ENCODE assay signal across 10 cellular contexts in the genomic region with DNA sequence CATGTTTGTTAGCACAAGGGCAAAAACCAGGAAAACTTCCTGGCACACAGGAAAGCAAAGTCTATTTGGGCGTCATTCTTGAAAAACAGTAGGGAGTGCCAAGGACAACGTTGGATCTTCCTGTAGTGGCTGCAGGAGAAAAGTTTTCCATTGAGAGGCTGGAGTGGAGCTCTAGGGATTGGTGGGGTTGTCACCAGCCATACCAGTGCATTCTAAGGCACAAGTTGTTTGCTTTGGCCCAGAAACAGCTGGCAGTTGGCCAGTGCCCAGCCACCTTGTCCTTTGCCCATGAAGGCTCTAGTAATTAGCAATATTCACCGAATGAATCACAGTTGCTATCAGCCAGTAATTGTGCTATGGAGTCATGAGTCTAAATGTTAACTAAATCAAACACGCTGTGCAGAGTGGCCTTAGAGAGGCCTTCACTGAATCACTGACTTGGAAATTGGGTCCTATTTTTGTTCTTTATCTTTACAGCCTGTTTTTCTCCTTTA. TPM values are rescaled to one million over a fixed set of nuclear protein-coding genes. Genes with fewer than 3 reads are reported as not detected.
DNase-seq lines count a peak whose midpoint lies in the region; ATAC-seq, FAIRE-seq and TF ChIP-seq lines count a peak whose summit lies in the region.
"Had no signal": no experiment of that assay in that cellular context is flagged by ENCODE, and none has a peak within 500 bp of the region (broad histone marks: within the 10 kb centered on the region; RNA-seq: fewer than 3 reads in every experiment).

No MANE protein-coding gene starts in this region.

- DNase-seq in EH (ENCODE audit: low read depth): peak; percentile 27
- DNase-seq in NCI-H69 (lab: John Stamatoyannopoulos, UW): peak; percentile 97
- peak; percentile 100 for DNase-seq in endothelial cell of umbilical vein (ENCODE audit: low read depth, low spot score)
- DNase-seq in osteocyte (ENCODE audit: extremely low spot score, unreplicated experiment): peak; percentile 80
- DNase-seq in stimulated activated effector memory CD8-positive, alpha-beta T cell treated with anti-CD3 and anti-CD28 coated beads, Interleukin-12 subunit alpha, Interleukin-12 subunit beta, amount 100 ng/mL, for 72 hours (ENCODE audit: low spot score in 2 of 2): no peak
- no peak for DNase-seq in activated T-cell treated with anti-CD3 and anti-CD28 coated beads, Interleukin-2, amount 50 U/mL, for 48 hours
- no peak for DNase-seq in H7
- DNase-seq in GM12891 (ENCODE audit: insufficient read length, low spot score): no peak
- DNase-seq: NCI-H2227 treated with DMSO at 0.1 percent for 48 hours, spleen had no signal

- CTCF ChIA-PET in endothelial cell of umbilical vein (lab: Charles Lee): interaction anchor here (0.9 to 2.0 kb wide), 9 partner anchors 19 to 370 kb away, joined by 3 to 14 read pairs (median 4); a partner anchor contains a TSS

- peak overlapping the region; percentile 52 for H3K9ac ChIP-seq in endothelial cell of umbilical vein (replicated peaks; ENCODE audit: extremely low read depth, insufficient read depth, low read length)

- intact Hi-C loops in endothelial cell of umbilical vein (cut with micrococcal nuclease): loop anchor here (1.0 to 5.0 kb wide), 8 partner anchors 25 to 128 kb away; no protein-coding TSS in a partner anchor

- H3K4me3 ChIP-seq in endothelial cell of umbilical vein (replicated peaks in 1 of 3; ENCODE audit: insufficient read depth in 1 of 3, low read depth in 1 of 3, low read length in 3 of 3) (no peak overlapping the region), H7 (ENCODE audit: insufficient read depth, low read depth, low read length) (no peak overlapping the region)
- H3K4me3 ChIP-seq: spleen had no signal

- TSS peak; percentile 65 for BruUV-seq in endothelial cell of umbilical vein (replicated peaks; lab: Mats Ljungman, UMichigan)

- TF ChIP-seq CTCF in endothelial cell of umbilical vein (IDR thresholded peaks at IDR 0.05; ENCODE audit: extremely low read depth in 1 of 2, insufficient read depth in 1 of 2, low read depth in 1 of 2, low read length in 2 of 2): no peak
- no peak for TF ChIP-seq CTCF in osteocyte (IDR thresholded peaks at IDR 0.05)

- no peak overlapping the region for H3K4me3 Mint-ChIP-seq in osteocyte (ENCODE audit: unreplicated experiment)
- no peak overlapping the region for H3K4me3 Mint-ChIP-seq in stimulated activated effector memory CD8-positive, alpha-beta T cell treated with anti-CD3 and anti-CD28 coated beads, Interleukin-12 subunit alpha, Interleukin-12 subunit beta, amount 100 ng/mL, for 72 hours

- peak overlapping the region; percentile 47 for H3K27ac Mint-ChIP-seq in osteocyte (ENCODE audit: unreplicated experiment)
- no peak overlapping the region for H3K27ac Mint-ChIP-seq in stimulated activated effector memory CD8-positive, alpha-beta T cell treated with anti-CD3 and anti-CD28 coated beads, Interleukin-12 subunit alpha, Interleukin-12 subunit beta, amount 100 ng/mL, for 72 hours

- H3K4me1 ChIP-seq in endothelial cell of umbilical vein (ENCODE audit: control insufficient read depth, extremely low read depth, insufficient read depth, low read length): peaks cover 31% of the 10 kb centered on the region

- H3K36me3 ChIP-seq in endothelial cell of umbilical vein (ENCODE audit: control insufficient read depth in 2 of 2, extremely low read depth in 1 of 2, insufficient read depth in 2 of 2, low read length in 2 of 2): no peaks in the 10 kb centered on the region
- no peaks in the 10 kb centered on the region for H3K36me3 ChIP-seq in H7 (replicated peaks; ENCODE audit: control insufficient read depth, insufficient read depth, low read length)
- H3K36me3 ChIP-seq: spleen had no signal

- dilution Hi-C loops in endothelial cell of umbilical vein (cut with MboI; ENCODE audit: extremely low pct_ligation_motif_present, low sequenced_read_pairs): no loop called here

- H3K9me3 Mint-ChIP-seq in osteocyte (ENCODE audit: unreplicated experiment): no peaks in the 10 kb centered on the region
- no peaks in the 10 kb centered on the region for H3K9me3 Mint-ChIP-seq in stimulated activated effector memory CD8-positive, alpha-beta T cell treated with anti-CD3 and anti-CD28 coated beads, Interleukin-12 subunit alpha, Interleukin-12 subunit beta, amount 100 ng/mL, for 72 hours

- H3K79me2 ChIP-seq in endothelial cell of umbilical vein (ENCODE audit: control insufficient read depth, insufficient read depth, low read length): no peaks in the 10 kb centered on the region

- ATAC-seq in stimulated activated effector memory CD8-positive, alpha-beta T cell treated with anti-CD3 and anti-CD28 coated beads, Interleukin-12 subunit alpha, Interleukin-12 subunit beta, amount 100 ng/mL, for 72 hours: no peak

- peak overlapping the region; percentile 86 for H3K27ac ChIP-seq in endothelial cell of umbilical vein (ENCODE audit: insufficient read depth, low read depth, low read length)

- H3K4me2 ChIP-seq in endothelial cell of umbilical vein (ENCODE audit: insufficient read depth, low read length): peak overlapping the region; percentile 42

- peak; percentile 99 for FAIRE-seq in endothelial cell of umbilical vein (lab: Jason Lieb, UNC)
- no peak for FAIRE-seq in GM12891 (lab: Jason Lieb, UNC)

- no peaks in the 10 kb centered on the region for H3K9me1 ChIP-seq in endothelial cell of umbilical vein (replicated peaks; ENCODE audit: control insufficient read depth, extremely low read depth, insufficient read depth, low read length)

- peaks cover 23% of the 10 kb centered on the region for H3K4me1 Mint-ChIP-seq in osteocyte (ENCODE audit: unreplicated experiment)
- H3K4me1 Mint-ChIP-seq in stimulated activated effector memory CD8-positive, alpha-beta T cell treated with anti-CD3 and anti-CD28 coated beads, Interleukin-12 subunit alpha, Interleukin-12 subunit beta, amount 100 ng/mL, for 72 hours: peaks cover 10% of the 10 kb centered on the region

- peaks cover 3% of the 10 kb centered on the region for H3K36me3 Mint-ChIP-seq in osteocyte (ENCODE audit: unreplicated experiment)
- no peaks in the 10 kb centered on the region for H3K36me3 Mint-ChIP-seq in stimulated activated effector memory CD8-positive, alpha-beta T cell treated with anti-CD3 and anti-CD28 coated beads, Interleukin-12 subunit alpha, Interleukin-12 subunit beta, amount 100 ng/mL, for 72 hours

- H4K20me1 ChIP-seq in endothelial cell of umbilical vein (replicated peaks; ENCODE audit: control insufficient read depth, extremely low read depth, insufficient read depth, low read length): no peaks in the 10 kb centered on the region

- no peaks in the 10 kb centered on the region for H3K9me3 ChIP-seq in endothelial cell of umbilical vein (replicated peaks; ENCODE audit: control insufficient read depth, insufficient read depth, low read length)
- H3K9me3 ChIP-seq: spleen had no signal

- TF ChIP-seq POLR2A in endothelial cell of umbilical vein (IDR thresholded peaks at IDR 0.05; ENCODE audit: low read depth, low read length): no peak
- no peak for TF ChIP-seq POLR2A in GM12891 (IDR thresholded peaks at IDR 0.05; ENCODE audit: low read depth, low read length)

- H3K27me3 Mint-ChIP-seq in osteocyte (ENCODE audit: unreplicated experiment): peaks cover 9% of the 10 kb centered on the region

- no peak overlapping the region for H2AFZ ChIP-seq in endothelial cell of umbilical vein (ENCODE audit: low read depth, low read length)

- POLR2A ChIA-PET in endothelial cell of umbilical vein (lab: Charles Lee): interaction anchor here (1.4 kb wide), 1 partner anchor 116 kb away, joined by 6 read pairs; no protein-coding TSS in a partner anchor

- no peaks in the 10 kb centered on the region for H3K27me3 ChIP-seq in endothelial cell of umbilical vein (ENCODE audit: control insufficient read depth in 2 of 2, insufficient read depth in 2 of 2, low read length in 2 of 2)
- H3K27me3 ChIP-seq in H7 (ENCODE audit: control insufficient read depth, insufficient read depth, low read length): no peaks in the 10 kb centered on the region

TF ChIP-seq in endothelial cell of umbilical vein, 7 proteins besides CTCF, POLR2A, EP300 and RAD21:
- TF ChIP-seq GATA2 (IDR thresholded peaks at IDR 0.05; ENCODE audit: insufficient read depth, insufficient read length, low read depth, low read length): peak; percentile 89
- TF ChIP-seq MYC (IDR thresholded peaks at IDR 0.05; ENCODE audit: low read depth, low read length): no peak
- peak; percentile 50 for TF ChIP-seq JUN (IDR thresholded peaks at IDR 0.05; ENCODE audit: borderline replicate concordance, insufficient read depth, insufficient read length, low read depth)
- peak; percentile 84 for TF ChIP-seq FOS (IDR thresholded peaks at IDR 0.05; ENCODE audit: borderline replicate concordance, insufficient read depth, low read length)
- TF ChIP-seq EZH2 (IDR thresholded peaks at IDR 0.05; ENCODE audit: borderline replicate concordance, low read depth, low read length, severe bottlenecking): no peak
- TF ChIP-seq POLR2AphosphoS5 (IDR thresholded peaks at IDR 0.05; ENCODE audit: insufficient read depth, low read depth, low read length): peak; percentile 91
TF ChIP-seq in endothelial cell of umbilical vein: peak in this region for 4.

TF ChIP-seq in GM12891, 5 proteins besides CTCF, POLR2A, EP300 and RAD21:
- TF ChIP-seq POU2F2 (IDR thresholded peaks at IDR 0.05; ENCODE audit: low read depth, low read length) (no peak), SPI1 (IDR thresholded peaks at IDR 0.05; ENCODE audit: low read depth, low read length) (no peak), POLR2AphosphoS5 (IDR thresholded peaks at IDR 0.05; ENCODE audit: low read depth, low read length) (no peak), PAX5 (IDR thresholded peaks at IDR 0.05; ENCODE audit: insufficient read depth, low read length, severe bottlenecking) (no peak), TAF1 (IDR thresholded peaks at IDR 0.05; ENCODE audit: low read depth, low read length) (no peak)

RNA-seq across cellular contexts. Expression of a gene that starts 26.4 kb away (rescaled TPM):
- total RNA-seq in endothelial cell of umbilical vein (13.6 and 14.3 TPM in 2 replicates), osteocyte (0.56 and 0.73 TPM in 2 replicates)
- polyA plus RNA-seq in endothelial cell of umbilical vein: 7.3 and 8.4 TPM in 2 replicates
- polyA plus RNA-seq in endothelial cell of umbilical vein (2011; cell fraction: cytosol; rRNA removed): 6.1 and 7.4 TPM in 2 replicates
- 19.5 and 23.9 TPM in 2 replicates for polyA plus RNA-seq in endothelial cell of umbilical vein (2011; cell fraction: nucleus; rRNA removed)
- 25.3 and 36.9 TPM in 2 replicates for polyA plus RNA-seq in endothelial cell of umbilical vein (2012)
- 16.4 and 19.0 TPM in 2 replicates for polyA minus RNA-seq in endothelial cell of umbilical vein
- not detected for polyA minus RNA-seq in endothelial cell of umbilical vein (2011; cell fraction: cytosol; rRNA and poly(A)+ RNA removed)
- 20.4 and 25.1 TPM in 2 replicates for polyA minus RNA-seq in endothelial cell of umbilical vein (2011; cell fraction: nucleus; rRNA and poly(A)+ RNA removed)
- total RNA-seq in H7 (2014; rRNA removed; shearing (Covaris generic)): not detected in 2 replicates
- 0.01 TPM for polyA plus RNA-seq in GM12891 (2012; ENCODE audit: low read depth, missing spikeins)

Comparison
In these comparisons a context has a peak if more than half of its experiments do, and no peak if none do; other contexts are left out.
1. DNase-seq: peak in EH (single experiment), NCI-H69 (single experiment), endothelial cell of umbilical vein (single experiment) and osteocyte (single experiment); none in stimulated activated effector memory CD8-positive, alpha-beta T cell treated with anti-CD3 and anti-CD28 coated beads, Interleukin-12 subunit alpha, Interleukin-12 subunit beta, amount 100 ng/mL, for 72 hours (0 of 2), activated T-cell treated with anti-CD3 and anti-CD28 coated beads, Interleukin-2, amount 50 U/mL, for 48 hours (0 of 2), H7 (single experiment) and GM12891 (single experiment).